ENCODE assay signal across 2 cellular contexts in genomic region chr4:82346126-82346525, GRCh38.
TF ChIP-seq lines count a peak whose summit lies in the region.

No MANE protein-coding gene starts in this region.

TF ChIP-seq in HepG2, 621 proteins besides CTCF, POLR2A, EP300 and RAD21:
- TF ChIP-seq, protein P1, sequence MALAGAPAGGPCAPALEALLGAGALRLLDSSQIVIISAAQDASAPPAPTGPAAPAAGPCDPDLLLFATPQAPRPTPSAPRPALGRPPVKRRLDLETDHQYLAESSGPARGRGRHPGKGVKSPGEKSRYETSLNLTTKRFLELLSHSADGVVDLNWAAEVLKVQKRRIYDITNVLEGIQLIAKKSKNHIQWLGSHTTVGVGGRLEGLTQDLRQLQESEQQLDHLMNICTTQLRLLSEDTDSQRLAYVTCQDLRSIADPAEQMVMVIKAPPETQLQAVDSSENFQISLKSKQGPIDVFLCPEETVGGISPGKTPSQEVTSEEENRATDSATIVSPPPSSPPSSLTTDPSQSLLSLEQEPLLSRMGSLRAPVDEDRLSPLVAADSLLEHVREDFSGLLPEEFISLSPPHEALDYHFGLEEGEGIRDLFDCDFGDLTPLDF (CRISPR knock-in tag; IDR thresholded peaks at IDR 0.05) = no peak
- TF ChIP-seq PRMT3 (CRISPR knock-in tag; IDR thresholded peaks at IDR 0.05; ENCODE audit: borderline replicate concordance, low read depth) (no peak), ZSCAN20 (CRISPR knock-in tag; IDR thresholded peaks at IDR 0.05; ENCODE audit: borderline replicate concordance) (no peak), FIP1L1 (IDR thresholded peaks at IDR 0.05; ENCODE audit: borderline replicate concordance, insufficient read depth, low read depth, low read length) (no peak), ARID2 (CRISPR knock-in tag; IDR thresholded peaks at IDR 0.05; ENCODE audit: borderline replicate concordance) (no peak)
- TF ChIP-seq, protein P2, sequence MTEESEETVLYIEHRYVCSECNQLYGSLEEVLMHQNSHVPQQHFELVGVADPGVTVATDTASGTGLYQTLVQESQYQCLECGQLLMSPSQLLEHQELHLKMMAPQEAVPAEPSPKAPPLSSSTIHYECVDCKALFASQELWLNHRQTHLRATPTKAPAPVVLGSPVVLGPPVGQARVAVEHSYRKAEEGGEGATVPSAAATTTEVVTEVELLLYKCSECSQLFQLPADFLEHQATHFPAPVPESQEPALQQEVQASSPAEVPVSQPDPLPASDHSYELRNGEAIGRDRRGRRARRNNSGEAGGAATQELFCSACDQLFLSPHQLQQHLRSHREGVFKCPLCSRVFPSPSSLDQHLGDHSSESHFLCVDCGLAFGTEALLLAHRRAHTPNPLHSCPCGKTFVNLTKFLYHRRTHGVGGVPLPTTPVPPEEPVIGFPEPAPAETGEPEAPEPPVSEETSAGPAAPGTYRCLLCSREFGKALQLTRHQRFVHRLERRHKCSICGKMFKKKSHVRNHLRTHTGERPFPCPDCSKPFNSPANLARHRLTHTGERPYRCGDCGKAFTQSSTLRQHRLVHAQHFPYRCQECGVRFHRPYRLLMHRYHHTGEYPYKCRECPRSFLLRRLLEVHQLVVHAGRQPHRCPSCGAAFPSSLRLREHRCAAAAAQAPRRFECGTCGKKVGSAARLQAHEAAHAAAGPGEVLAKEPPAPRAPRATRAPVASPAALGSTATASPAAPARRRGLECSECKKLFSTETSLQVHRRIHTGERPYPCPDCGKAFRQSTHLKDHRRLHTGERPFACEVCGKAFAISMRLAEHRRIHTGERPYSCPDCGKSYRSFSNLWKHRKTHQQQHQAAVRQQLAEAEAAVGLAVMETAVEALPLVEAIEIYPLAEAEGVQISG (CRISPR knock-in tag; IDR thresholded peaks at IDR 0.05) = no peak

TF ChIP-seq in HCT116, 20 proteins besides CTCF, POLR2A, EP300 and RAD21:
- TF ChIP-seq ELF1 (IDR thresholded peaks at IDR 0.05; ENCODE audit: borderline replicate concordance, low read depth) (no peak), ZFX (IDR thresholded peaks at IDR 0.05) (no peak), YY1 (IDR thresholded peaks at IDR 0.05; ENCODE audit: extremely low read depth, insufficient replicate concordance, low read depth, low read length) (no peak), SP1 (IDR thresholded peaks at IDR 0.05; ENCODE audit: low read depth) (no peak), JUND (IDR thresholded peaks at IDR 0.05) (no peak), TCF7L2 (IDR thresholded peaks at IDR 0.05; ENCODE audit: borderline replicate concordance, extremely low read depth, insufficient read depth, insufficient read length) (no peak), MAX (IDR thresholded peaks at IDR 0.05) (no peak)
- TF ChIP-seq, protein P3, sequence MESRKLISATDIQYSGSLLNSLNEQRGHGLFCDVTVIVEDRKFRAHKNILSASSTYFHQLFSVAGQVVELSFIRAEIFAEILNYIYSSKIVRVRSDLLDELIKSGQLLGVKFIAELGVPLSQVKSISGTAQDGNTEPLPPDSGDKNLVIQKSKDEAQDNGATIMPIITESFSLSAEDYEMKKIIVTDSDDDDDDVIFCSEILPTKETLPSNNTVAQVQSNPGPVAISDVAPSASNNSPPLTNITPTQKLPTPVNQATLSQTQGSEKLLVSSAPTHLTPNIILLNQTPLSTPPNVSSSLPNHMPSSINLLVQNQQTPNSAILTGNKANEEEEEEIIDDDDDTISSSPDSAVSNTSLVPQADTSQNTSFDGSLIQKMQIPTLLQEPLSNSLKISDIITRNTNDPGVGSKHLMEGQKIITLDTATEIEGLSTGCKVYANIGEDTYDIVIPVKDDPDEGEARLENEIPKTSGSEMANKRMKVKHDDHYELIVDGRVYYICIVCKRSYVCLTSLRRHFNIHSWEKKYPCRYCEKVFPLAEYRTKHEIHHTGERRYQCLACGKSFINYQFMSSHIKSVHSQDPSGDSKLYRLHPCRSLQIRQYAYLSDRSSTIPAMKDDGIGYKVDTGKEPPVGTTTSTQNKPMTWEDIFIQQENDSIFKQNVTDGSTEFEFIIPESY (IDR thresholded peaks at IDR 0.05; ENCODE audit: extremely low read depth, insufficient replicate concordance, low read length) = no peak
